In the genomic region with DNA sequence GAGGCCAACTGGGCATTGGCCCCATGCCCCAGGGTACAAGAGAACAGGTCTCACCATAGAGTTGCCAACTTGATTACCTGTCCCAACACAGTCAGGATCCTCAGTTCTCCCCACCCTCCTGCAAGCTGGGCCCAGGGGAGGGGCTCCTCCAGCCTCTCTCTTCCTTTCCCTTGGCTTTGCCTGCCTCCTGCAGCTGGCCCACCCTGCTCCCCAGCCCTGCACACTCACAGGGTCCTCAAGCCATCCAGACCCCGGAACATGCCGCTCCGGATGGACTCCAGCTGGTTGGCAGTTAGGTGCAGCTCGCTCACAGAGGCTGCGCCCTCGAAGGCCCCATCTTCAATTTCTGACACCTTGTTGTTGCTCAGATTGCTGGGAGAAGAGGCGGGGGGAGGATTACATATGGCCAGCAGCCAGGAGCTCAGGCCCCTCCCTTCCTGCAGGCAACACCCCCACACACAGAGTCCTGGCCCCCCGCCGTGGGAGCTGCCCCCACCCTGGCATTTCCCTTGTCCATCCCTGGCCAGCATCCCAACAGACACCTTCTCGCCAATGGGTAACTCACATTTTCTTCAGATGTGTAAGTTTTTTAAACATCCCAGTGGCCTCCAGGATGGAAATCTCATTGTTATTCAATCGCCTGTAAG, we compare ENCODE assay signal across 26 cellular contexts.
"Had no signal": no experiment of that assay in that cellular context is flagged by ENCODE, and none has a peak within 500 bp of the region (broad histone marks: within the 10 kb centered on the region; RNA-seq: fewer than 3 reads in every experiment).

No MANE protein-coding gene starts in this region.

- H3K27me3 Mint-ChIP-seq: activated naive CD4-positive, alpha-beta T cell treated with anti-CD3 and anti-CD28 coated beads, Interleukin-2, amount 50 U/mL, for 24 hours; central memory CD8-positive, alpha-beta T cell had no signal

- H3K4me2 ChIP-seq: SK-N-SH had no signal

- H3K27ac ChIP-seq: RWPE1, SJCRH30 had no signal

- H3K4me1 ChIP-seq: SJCRH30 had no signal

- H3K27me3 ChIP-seq: SJCRH30 had no signal

- H3K4me3 ChIP-seq: SJCRH30 had no signal

- H3K36me3 ChIP-seq: SJCRH30 had no signal

- H3K36me3 Mint-ChIP-seq: activated CD8-positive, alpha-beta memory T cell treated with anti-CD3 and anti-CD28 coated beads, Interleukin-2, amount 10 ng/mL, durations not matched to agents 7 days and 5 days; activated naive CD4-positive, alpha-beta T cell treated with anti-CD3 and anti-CD28 coated beads, Interleukin-2, amount 50 U/mL, for 24 hours had no signal

- H3K9me3 Mint-ChIP-seq: activated CD4-positive, alpha-beta T cell treated with anti-CD3 and anti-CD28 coated beads, Interleukin-2, amount 10 ng/mL, durations not matched to agents 24 days and 14 days; activated naive CD4-positive, alpha-beta T cell treated with anti-CD3 and anti-CD28 coated beads, Interleukin-2, amount 50 U/mL, for 24 hours had no signal

- H3K4me1 Mint-ChIP-seq: activated naive CD4-positive, alpha-beta T cell treated with anti-CD3 and anti-CD28 coated beads, Interleukin-2, amount 50 U/mL, for 24 hours; T-helper 17 cell had no signal

- DNase-seq: activated CD4-positive, alpha-beta T cell treated with anti-CD3 and anti-CD28 coated beads for 1 hour; activated CD4-positive, alpha-beta T cell treated with anti-CD3 and anti-CD28 coated beads, Interleukin-2, amount 10 ng/mL, durations not matched to agents 24 days and 14 days; activated CD4-positive, alpha-beta T cell treated with anti-CD3 and anti-CD28 coated beads, Interleukin-2, amount 50 U/mL, for 48 hours; activated CD8-positive, alpha-beta memory T cell treated with anti-CD3 and anti-CD28 coated beads, Interleukin-2, amount 10 ng/mL, durations not matched to agents 7 days and 5 days; activated effector memory CD4-positive, alpha-beta T cell treated with Interleukin-2 at 50 U/mL for 16 hours; activated naive CD4-positive, alpha-beta T cell; activated naive CD8-positive, alpha-beta T cell treated with anti-CD3 and anti-CD28 coated beads, Interleukin-2, amount 50 U/mL, for 24 hours; activated T-cell treated with anti-CD3 and anti-CD28 coated beads, Interleukin-2, amount 50 U/mL, for 24 hours; amniotic stem cell; MM.1S; NCI-H2029 treated with DMSO at 0.1 percent for 48 hours; NCI-H345; NCI-H510A treated with DMSO at 0.1 percent for 48 hours; NCI-H69; NK-92 treated with Interleukin-12 subunit alpha and Interleukin-12 subunit beta, amount 100 ng/mL, for 24 hours; OCI-M1; Right ventricle myocardium superior; SJCRH30; T-helper 17 cell; T-helper 9 cell had no signal

- H3K9me3 ChIP-seq: SJCRH30, SK-N-SH had no signal

- H3K4me3 Mint-ChIP-seq: activated CD4-positive, alpha-beta T cell treated with anti-CD3 and anti-CD28 coated beads, Interleukin-2, amount 10 ng/mL, durations not matched to agents 24 days and 14 days; activated CD8-positive, alpha-beta memory T cell treated with anti-CD3 and anti-CD28 coated beads, Interleukin-2, amount 10 ng/mL, durations not matched to agents 7 days and 5 days; activated naive CD4-positive, alpha-beta T cell treated with anti-CD3 and anti-CD28 coated beads, Interleukin-2, amount 50 U/mL, for 24 hours; activated naive CD8-positive, alpha-beta T cell treated with anti-CD3 and anti-CD28 coated beads, Interleukin-2, amount 50 U/mL, for 24 hours; activated T-cell treated with anti-CD3 and anti-CD28 coated beads, Interleukin-2, amount 50 U/mL, for 24 hours; activated T-helper 1 cell treated with anti-CD3 and anti-CD28 coated beads, Interleukin-12 subunit alpha, Interleukin-12 subunit beta, Interleukin-2, Interleukin-4 antibody, amounts not matched to agents 30 ng/mL and 10 ng/mL and 1 ng/mL, durations not matched to agents 14 hours and 24 hours and 36 hours; central memory CD8-positive, alpha-beta T cell; T-helper 17 cell; WTC11 had no signal

- H3K27ac Mint-ChIP-seq: activated CD4-positive, alpha-beta T cell treated with anti-CD3 and anti-CD28 coated beads, Interleukin-2, amount 10 ng/mL, durations not matched to agents 24 days and 14 days; activated CD8-positive, alpha-beta memory T cell treated with anti-CD3 and anti-CD28 coated beads, Interleukin-2, amount 10 ng/mL, durations not matched to agents 7 days and 5 days; activated naive CD4-positive, alpha-beta T cell treated with anti-CD3 and anti-CD28 coated beads, Interleukin-2, amount 50 U/mL, for 24 hours; activated naive CD8-positive, alpha-beta T cell treated with anti-CD3 and anti-CD28 coated beads, Interleukin-2, amount 50 U/mL, for 24 hours; activated T-cell treated with anti-CD3 and anti-CD28 coated beads, Interleukin-2, amount 50 U/mL, for 24 hours; activated T-helper 1 cell treated with anti-CD3 and anti-CD28 coated beads, Interleukin-12 subunit alpha, Interleukin-12 subunit beta, Interleukin-2, Interleukin-4 antibody, amounts not matched to agents 30 ng/mL and 10 ng/mL and 1 ng/mL, durations not matched to agents 14 hours and 24 hours and 36 hours; T-helper 17 cell; WTC11 had no signal
